ENCODE assay signal across 1 cellular context in the genomic region with DNA sequence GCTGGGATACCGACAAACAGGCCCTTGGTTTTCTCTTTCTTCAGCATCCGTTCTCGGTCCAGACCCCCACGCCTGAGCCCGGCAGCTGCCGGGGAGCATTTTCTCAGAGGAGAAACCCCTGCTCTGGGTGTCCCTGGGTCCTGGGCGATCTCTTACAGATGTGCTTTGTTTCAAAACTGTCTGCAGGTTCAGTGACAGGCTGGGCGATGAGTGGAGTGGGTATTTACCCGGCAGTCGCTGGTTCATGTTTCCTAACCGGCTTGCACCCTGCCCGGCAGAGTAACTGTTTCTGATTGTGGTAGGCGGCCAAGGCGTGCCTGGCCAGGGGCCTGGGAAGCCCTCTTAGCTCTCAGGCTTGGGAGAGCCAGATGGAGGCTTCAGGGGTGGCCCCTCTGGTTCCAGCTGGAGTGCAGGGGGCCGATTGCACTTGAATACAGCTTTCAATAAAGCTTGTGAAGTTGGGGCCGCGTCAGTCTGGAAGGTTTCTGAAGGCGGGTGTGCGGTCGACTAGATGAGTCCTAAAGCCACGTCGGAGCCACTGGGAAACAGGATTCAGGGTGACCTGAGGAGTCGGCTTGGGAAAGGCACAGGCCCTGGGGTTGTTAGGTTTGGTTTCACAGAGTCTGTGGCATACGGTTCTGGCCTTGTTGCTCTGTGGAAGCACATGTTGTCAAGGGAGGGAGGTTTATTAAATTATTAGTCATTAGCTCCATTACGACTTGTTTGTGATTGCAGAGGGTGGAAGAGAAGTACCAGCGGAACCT.
TF ChIP-seq lines count a peak whose summit lies in the region.

No MANE protein-coding gene starts in this region.

TF ChIP-seq in H1, 55 proteins besides CTCF, POLR2A, EP300 and RAD21:
- TF ChIP-seq NRF1 (IDR thresholded peaks at IDR 0.05; ENCODE audit: low read depth, low read length), result no peak
- no peak for TF ChIP-seq NANOG (IDR thresholded peaks at IDR 0.05; ENCODE audit: insufficient read depth, low read depth, low read length, poor library complexity, severe bottlenecking)
- TF ChIP-seq BRCA1 (IDR thresholded peaks at IDR 0.05; ENCODE audit: low read depth, low read length), result no peak
- no peak for TF ChIP-seq CHD2 (IDR thresholded peaks at IDR 0.05; ENCODE audit: low read length)
- TF ChIP-seq, protein P1, sequence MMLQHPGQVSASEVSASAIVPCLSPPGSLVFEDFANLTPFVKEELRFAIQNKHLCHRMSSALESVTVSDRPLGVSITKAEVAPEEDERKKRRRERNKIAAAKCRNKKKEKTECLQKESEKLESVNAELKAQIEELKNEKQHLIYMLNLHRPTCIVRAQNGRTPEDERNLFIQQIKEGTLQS (IDR thresholded peaks at IDR 0.05; ENCODE audit: insufficient read depth, low read depth, low read length), result no peak
- TF ChIP-seq CHD1 (IDR thresholded peaks at IDR 0.05; ENCODE audit: low read depth, low read length), result no peak
- TF ChIP-seq HDAC2 (IDR thresholded peaks at IDR 0.05; ENCODE audit: borderline replicate concordance in 1 of 2, low read depth in 2 of 2, low read length in 2 of 2), result no peak
- TF ChIP-seq BACH1 (IDR thresholded peaks at IDR 0.05; ENCODE audit: low read length), result no peak
